ENCODE assay signal across 13 cellular contexts in the genomic region with DNA sequence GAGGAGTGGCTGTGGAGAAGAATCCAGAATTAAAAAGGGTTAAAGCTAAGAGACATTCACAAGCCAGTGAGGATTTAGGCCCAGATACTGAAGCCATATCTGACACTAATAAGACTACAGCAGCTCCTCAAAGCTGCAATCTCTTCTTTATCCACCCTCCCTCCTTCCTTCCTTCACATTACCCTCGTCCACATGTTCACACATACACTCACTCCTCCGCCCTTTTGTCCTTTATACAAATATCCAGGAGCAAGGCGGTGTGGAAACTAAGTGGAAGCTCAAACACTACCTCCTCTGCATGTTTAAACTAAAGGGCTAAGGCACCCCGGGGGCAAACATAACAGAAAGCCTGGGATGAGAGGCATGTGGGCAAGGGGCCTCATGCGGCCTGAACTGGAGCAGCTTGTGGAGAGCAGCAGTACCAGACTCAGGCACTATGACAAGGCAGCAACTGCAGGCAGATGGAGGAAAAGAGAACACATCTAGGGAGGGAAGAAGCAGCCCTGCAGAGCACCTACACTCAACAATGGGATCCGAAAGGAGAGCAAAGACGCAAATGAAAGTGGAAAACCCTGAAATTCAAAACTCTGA. TPM values are rescaled to one million over a fixed set of nuclear protein-coding genes. Genes with fewer than 3 reads are reported as not detected.
DNase-seq lines count a peak whose midpoint lies in the region; ATAC-seq, FAIRE-seq and TF ChIP-seq lines count a peak whose summit lies in the region.
"Had no signal": no experiment of that assay in that cellular context is flagged by ENCODE, and none has a peak within 500 bp of the region (broad histone marks: within the 10 kb centered on the region; RNA-seq: fewer than 3 reads in every experiment).

No MANE protein-coding gene starts in this region.

- no peaks in the 10 kb centered on the region for H3K27me3 ChIP-seq in CD4-positive, CD25-positive, alpha-beta regulatory T cell (ENCODE audit: control insufficient read depth, insufficient read depth, low read length)
- H3K27me3 ChIP-seq in HUES6 (ENCODE audit: control insufficient read depth, insufficient read depth, low read length) (no peaks in the 10 kb centered on the region), astrocyte (ENCODE audit: insufficient read depth, low read length) (no peaks in the 10 kb centered on the region), mesenchymal stem cell (ENCODE audit: control insufficient read depth in 1 of 2, insufficient read depth in 1 of 2, low read length in 2 of 2) (no peaks in the 10 kb centered on the region)
- H3K27me3 ChIP-seq: esophagus squamous epithelium, neutrophil had no signal

- H3K4me3 ChIP-seq in CD4-positive, CD25-positive, alpha-beta regulatory T cell (ENCODE audit: low read depth, low read length), result no peak overlapping the region
- H3K4me3 ChIP-seq in HUES6 (ENCODE audit: low read depth, low read length) (peak overlapping the region; percentile 22; the same call in 1 of the 2 replicates), astrocyte (ENCODE audit: insufficient read depth, low read depth, low read length) (no peak overlapping the region), mesenchymal stem cell (ENCODE audit: insufficient read depth in 1 of 2, low read depth in 1 of 2, low read length in 2 of 2) (no peak overlapping the region)
- H3K4me3 ChIP-seq: esophagus squamous epithelium had no signal

- H3K9ac ChIP-seq in HUES6 (ENCODE audit: low read length) (no peak overlapping the region), astrocyte (ENCODE audit: low read length) (no peak overlapping the region), mesenchymal stem cell (ENCODE audit: low read length) (no peak overlapping the region)

- H4K8ac ChIP-seq in mesenchymal stem cell (ENCODE audit: low read length), result no peak overlapping the region

- no peak overlapping the region for H3K4ac ChIP-seq in mesenchymal stem cell (ENCODE audit: low read depth in 1 of 2, low read length in 2 of 2)

- no peak overlapping the region for H3K4me3 Mint-ChIP-seq in CD4-positive, CD25-positive, alpha-beta regulatory T cell
- no peak overlapping the region for H3K4me3 Mint-ChIP-seq in astrocyte (ENCODE audit: unreplicated experiment)

- H2BK12ac ChIP-seq in mesenchymal stem cell (ENCODE audit: low read length in 2 of 2), result peak overlapping the region in 1 of 2 experiments; percentile 71

- no peak overlapping the region for H3K27ac ChIP-seq in CD4-positive, CD25-positive, alpha-beta regulatory T cell (ENCODE audit: insufficient read depth, low read length, poor library complexity, severe bottlenecking)
- H3K27ac ChIP-seq in HUES6 (ENCODE audit: low read depth, low read length) (no peak overlapping the region), astrocyte (ENCODE audit: low read depth, low read length) (no peak overlapping the region), mesenchymal stem cell (ENCODE audit: low read length, poor library complexity, severe bottlenecking) (peak overlapping the region; percentile 2)
- H3K27ac ChIP-seq: esophagus squamous epithelium, neutrophil had no signal

- no peak for TF ChIP-seq CTCF in astrocyte (IDR thresholded peaks at IDR 0.05; ENCODE audit: insufficient read depth, low read depth, low read length)

- no peak overlapping the region for H3K23ac ChIP-seq in mesenchymal stem cell (ENCODE audit: low read length in 2 of 2)

- no peaks in the 10 kb centered on the region for H3K27me3 Mint-ChIP-seq in CD4-positive, CD25-positive, alpha-beta regulatory T cell
- H3K27me3 Mint-ChIP-seq in astrocyte (ENCODE audit: low read depth, unreplicated experiment), result peaks cover 3% of the 10 kb centered on the region

- ATAC-seq in CD4-positive, CD25-positive, alpha-beta regulatory T cell (ENCODE audit: low read depth in 2 of 2), result no peak

- peaks cover 26% of the 10 kb centered on the region for H3K36me3 Mint-ChIP-seq in CD4-positive, CD25-positive, alpha-beta regulatory T cell
- no peaks in the 10 kb centered on the region for H3K36me3 Mint-ChIP-seq in astrocyte (ENCODE audit: low read depth, unreplicated experiment)

- H3K9me3 ChIP-seq in CD4-positive, CD25-positive, alpha-beta regulatory T cell (ENCODE audit: control insufficient read depth in 2 of 2, low read length in 2 of 2), result no peaks in the 10 kb centered on the region
- no peaks in the 10 kb centered on the region for H3K9me3 ChIP-seq in HUES6 (ENCODE audit: control insufficient read depth, insufficient read depth, low read depth, low read length)
- H3K9me3 ChIP-seq in astrocyte (ENCODE audit: insufficient read depth, low read depth, low read length), result no peaks in the 10 kb centered on the region
- H3K9me3 ChIP-seq in mesenchymal stem cell (ENCODE audit: control insufficient read depth, low read length), result no peaks in the 10 kb centered on the region
- H3K9me3 ChIP-seq: esophagus squamous epithelium, neutrophil had no signal

- no peaks in the 10 kb centered on the region for H3K4me1 ChIP-seq in CD4-positive, CD25-positive, alpha-beta regulatory T cell (ENCODE audit: control insufficient read depth, insufficient read depth, low read length, poor library complexity, severe bottlenecking)
- H3K4me1 ChIP-seq in HUES6 (ENCODE audit: control insufficient read depth, insufficient read depth, low read length), result peaks cover 12% of the 10 kb centered on the region
- no peaks in the 10 kb centered on the region for H3K4me1 ChIP-seq in astrocyte (ENCODE audit: insufficient read depth, low read length)
- H3K4me1 ChIP-seq in mesenchymal stem cell (ENCODE audit: control insufficient read depth, insufficient read depth, low read depth, low read length), result peaks cover 3% of the 10 kb centered on the region
- H3K4me1 ChIP-seq: esophagus squamous epithelium had no signal

- H2BK120ac ChIP-seq in mesenchymal stem cell (ENCODE audit: low read depth, low read length), result no peak overlapping the region

- H4K20me1 ChIP-seq in astrocyte (ENCODE audit: insufficient read depth, low read length), result no peaks in the 10 kb centered on the region

- H2BK5ac ChIP-seq in mesenchymal stem cell (ENCODE audit: low read depth, low read length, poor library complexity, severe bottlenecking), result no peak overlapping the region

- 65% methylated on average over 7 of the region's 7 CpGs for WGBS in mesenchymal stem cell

- peak overlapping the region; percentile 13 for H3K4me2 ChIP-seq in astrocyte (ENCODE audit: low read length)
- H3K4me2 ChIP-seq in mesenchymal stem cell (ENCODE audit: low read length, poor library complexity, severe bottlenecking), result no peak overlapping the region

- H2AFZ ChIP-seq in astrocyte (ENCODE audit: low read depth, low read length), result no peak overlapping the region
- no peak overlapping the region for H2AFZ ChIP-seq in mesenchymal stem cell (ENCODE audit: low read depth, low read length)

- H2BK15ac ChIP-seq in mesenchymal stem cell (ENCODE audit: low read depth, poor library complexity, severe bottlenecking), result no peak overlapping the region

- no peak overlapping the region for H3K14ac ChIP-seq in mesenchymal stem cell (ENCODE audit: low read length in 2 of 2)

- H3K27ac Mint-ChIP-seq in CD4-positive, CD25-positive, alpha-beta regulatory T cell, result peak overlapping the region in 2 of 3 donors; percentile 24 to 53
- no peak overlapping the region for H3K27ac Mint-ChIP-seq in astrocyte (ENCODE audit: unreplicated experiment)

- no peak overlapping the region for H2AK5ac ChIP-seq in mesenchymal stem cell (ENCODE audit: low read length, severe bottlenecking)

- H4K91ac ChIP-seq in mesenchymal stem cell (ENCODE audit: low read length), result no peak overlapping the region

- H3K4me1 Mint-ChIP-seq in CD4-positive, CD25-positive, alpha-beta regulatory T cell, result peaks cover 0 to 7% (median 0%) of the 10 kb centered on the region in 4 donors
- H3K4me1 Mint-ChIP-seq in astrocyte (ENCODE audit: low read depth, unreplicated experiment), result peaks cover 2% of the 10 kb centered on the region

- H3K18ac ChIP-seq in mesenchymal stem cell (ENCODE audit: low read depth in 1 of 2, low read length in 2 of 2), result no peak overlapping the region

- H3K79me2 ChIP-seq in astrocyte (ENCODE audit: insufficient read depth, low read length), result no peaks in the 10 kb centered on the region

- H3K9me3 Mint-ChIP-seq in CD4-positive, CD25-positive, alpha-beta regulatory T cell, result no peaks in the 10 kb centered on the region
- no peaks in the 10 kb centered on the region for H3K9me3 Mint-ChIP-seq in astrocyte (ENCODE audit: unreplicated experiment)

- FAIRE-seq in astrocyte (lab: Jason Lieb, UNC), result no peak

- peaks cover 4% of the 10 kb centered on the region for H3K79me1 ChIP-seq in mesenchymal stem cell (replicated peaks; ENCODE audit: low read length, poor library complexity, severe bottlenecking)

- no peak for DNase-seq in CD4-positive, CD25-positive, alpha-beta regulatory T cell
- DNase-seq in astrocyte (ENCODE audit: low read depth) (no peak), mesenchymal stem cell (peak; percentile 38), NOMO-1 (lab: John Stamatoyannopoulos, UW; ENCODE audit: unreplicated experiment in 2 of 2) (no peak), globus pallidus (ENCODE audit: low spot score) (no peak), hypothalamus (lab: John Stamatoyannopoulos, UW) (no peak)
- no peak for DNase-seq in activated CD4-positive, alpha-beta T cell treated with anti-CD3 and anti-CD28 coated beads for 4 hours
- DNase-seq: C1 segment of cervical spinal cord, esophagus squamous epithelium, NCI-H2029 had no signal

- H3K36me3 ChIP-seq in CD4-positive, CD25-positive, alpha-beta regulatory T cell (ENCODE audit: control insufficient read depth, insufficient read depth, low read length), result peaks cover 33% of the 10 kb centered on the region
- H3K36me3 ChIP-seq in HUES6 (ENCODE audit: control insufficient read depth, insufficient read depth, low read length) (0 out of 2 replicates have a peak, but pooled peaks cover 5% of the 10 kb centered on the region), astrocyte (ENCODE audit: insufficient read depth, low read length) (no peaks in the 10 kb centered on the region), mesenchymal stem cell (ENCODE audit: control insufficient read depth in 1 of 2, insufficient read depth in 2 of 2, low read depth in 1 of 2, low read length in 2 of 2) (no peaks in the 10 kb centered on the region)
- H3K36me3 ChIP-seq: neutrophil had no signal

RNA-seq across cellular contexts. Expression of a gene that starts 9.4 kb away (rescaled TPM):
- total RNA-seq in CD4-positive, CD25-positive, alpha-beta regulatory T cell, result not detected
- under 1 TPM in 2 of 4 donors, not detected in 2; 0.14 to 0.17 TPM for polyA plus RNA-seq in CD4-positive, CD25-positive, alpha-beta regulatory T cell
- 1.9 TPM in 2 replicates for total RNA-seq in astrocyte
- 12.8 TPM for polyA plus RNA-seq in mesenchymal stem cell (2013, experiment 1 of 2)
- 12.9 TPM for polyA plus RNA-seq in mesenchymal stem cell (2013, experiment 2 of 2)
- total RNA-seq: kidney epithelial cell had no signal
